ENCODE assay signal across 8 cellular contexts in the genomic region with DNA sequence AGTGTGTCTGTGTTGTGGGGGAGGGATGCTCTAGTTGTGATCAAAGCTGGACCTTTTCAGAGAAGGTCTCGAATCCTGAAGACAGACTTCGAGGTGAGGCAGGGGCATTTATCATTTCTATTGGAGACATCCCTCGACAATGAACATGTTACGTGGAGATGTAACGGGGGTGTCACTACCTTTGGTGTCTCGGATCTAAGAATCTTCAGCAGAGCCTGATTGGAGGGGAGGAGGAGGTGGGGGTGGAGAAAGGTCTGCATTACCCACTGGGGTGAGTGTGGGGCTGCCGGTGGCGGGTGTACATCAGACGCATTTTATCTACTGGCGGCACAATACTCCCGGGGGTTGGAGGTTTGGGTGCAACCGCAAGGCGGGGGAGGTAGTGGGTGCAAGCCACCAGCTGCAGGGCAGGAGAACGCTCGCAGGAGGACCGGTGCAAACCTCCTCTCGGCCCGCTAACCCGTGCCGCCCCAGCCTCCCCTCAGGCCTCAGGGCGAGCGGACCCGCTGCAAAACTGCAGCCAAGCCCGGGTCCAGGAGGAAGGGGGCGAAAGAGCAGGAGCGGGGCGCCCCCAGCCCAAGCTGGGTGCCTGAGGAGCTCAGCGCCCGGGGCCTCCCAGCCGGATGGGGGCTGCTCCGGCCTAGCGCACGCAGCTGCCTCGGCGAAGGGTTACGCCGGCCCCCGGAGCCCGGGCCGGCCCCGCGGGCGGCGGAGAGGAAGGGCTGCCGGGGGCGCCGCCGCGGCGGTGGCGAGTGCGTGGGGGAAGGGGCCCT. TPM values are rescaled to one million over a fixed set of nuclear protein-coding genes. Genes with fewer than 3 reads are reported as not detected.
DNase-seq lines count a peak whose midpoint lies in the region; ATAC-seq and TF ChIP-seq lines count a peak whose summit lies in the region.

No MANE protein-coding gene starts in this region.

- H3K36me3 ChIP-seq in endocrine pancreas (ENCODE audit: control insufficient read depth, insufficient read depth, low read length) (no peaks in the 10 kb centered on the region), mucosa of descending colon (ENCODE audit: low read depth) (no peaks in the 10 kb centered on the region)

- intact Hi-C loops in mucosa of descending colon (cut with DNase I, micrococcal nuclease) = no loop called here

- H3K9me3 ChIP-seq in endocrine pancreas (ENCODE audit: control insufficient read depth, low read length) (no peaks in the 10 kb centered on the region), mucosa of descending colon (no peaks in the 10 kb centered on the region)

- H3K9ac ChIP-seq in endocrine pancreas (ENCODE audit: control insufficient read depth, insufficient read depth, low read length) = peak overlapping the region; percentile 89

- H3K4me1 ChIP-seq in endocrine pancreas (ENCODE audit: control insufficient read depth, insufficient read depth, low read length) (peaks cover 26% of the 10 kb centered on the region), mucosa of descending colon (ENCODE audit: low read depth) (peaks cover 24% of the 10 kb centered on the region)

- no peaks in the 10 kb centered on the region for H3K27me3 ChIP-seq in endocrine pancreas (ENCODE audit: control insufficient read depth, insufficient read depth, low read length)

- no peak for TF ChIP-seq CTCF in mucosa of descending colon (IDR thresholded peaks at IDR 0.05)

- ATAC-seq in HG02981 (IDR thresholded peaks at IDR 0.05; ENCODE audit: unreplicated experiment) (peak; percentile 26), mucosa of descending colon (peak; percentile 42)

- H3K4me3 ChIP-seq in endocrine pancreas (ENCODE audit: control insufficient read depth, insufficient read depth, low read length) (peak overlapping the region; percentile 87), mucosa of descending colon (peak overlapping the region; percentile 97)

- DNase-seq in NCI-H82 (lab: John Stamatoyannopoulos, UW) (peak; percentile 84), NCI-H82 treated with DMSO at 0.1 percent for 48 hours (lab: John Stamatoyannopoulos, UW; ENCODE audit: unreplicated experiment) (no peak), NCI-H510A (lab: John Stamatoyannopoulos, UW) (peak; percentile 53), mucosa of descending colon (peak; percentile 67 to 87 (median 77))
- peak; percentile 88 for DNase-seq in activated CD8-positive, alpha-beta memory T cell treated with anti-CD3 and anti-CD28 coated beads for 24 hours
- DNase-seq in stimulated activated CD8-positive, alpha-beta memory T cell treated with anti-CD3 and anti-CD28 coated beads, Interleukin-2, amount 100 ng/mL, for 48 hours (ENCODE audit: low read depth in 2 of 2) = peak; percentile 38 to 43

RNA-seq across cellular contexts. Expression of a gene that starts 0.7 kb away (rescaled TPM):
- total RNA-seq in mucosa of descending colon = 100 to 1,000 TPM in 1 of 3 donors, 10 to 100 TPM in 2; 44.4 to 117 (median 46.9) TPM

RNA-seq across cellular contexts. Expression of a gene that starts 53.4 kb away (rescaled TPM):
- total RNA-seq in mucosa of descending colon = 100 to 1,000 TPM; 173 to 227 (median 216) TPM
